In the genomic region with DNA sequence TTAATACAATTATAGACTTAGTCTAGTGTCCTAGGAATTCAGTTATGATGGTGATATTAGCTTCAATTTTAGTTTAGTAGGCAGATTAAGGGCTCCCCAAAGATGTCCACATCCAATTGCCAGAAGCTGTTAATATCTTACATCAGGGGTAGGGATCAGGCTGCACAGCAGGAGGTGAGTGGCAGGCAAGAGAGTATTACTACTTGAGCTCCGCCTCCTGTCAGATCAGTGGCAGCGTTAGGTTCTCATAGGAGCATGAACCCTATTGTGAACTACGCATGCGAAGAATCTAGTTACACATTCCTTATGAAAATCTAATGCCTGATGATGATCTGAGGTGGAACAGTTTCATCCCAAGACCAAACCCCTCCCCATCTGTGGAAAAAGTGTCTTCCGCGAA, we compare ENCODE assay signal across 24 cellular contexts. TPM values are rescaled to one million over a fixed set of nuclear protein-coding genes. Genes with fewer than 3 reads are reported as not detected.
A peak's percentile ranks its signal among the peaks of the same experiment; 100 is the strongest.
DNase-seq lines count a peak whose midpoint lies in the region; ATAC-seq, FAIRE-seq and TF ChIP-seq lines count a peak whose summit lies in the region.
"Had no signal": no experiment of that assay in that cellular context is flagged by ENCODE, and none has a peak within 500 bp of the region (broad histone marks: within the 10 kb centered on the region; RNA-seq: fewer than 3 reads in every experiment).

No MANE protein-coding gene starts in this region.

- H3K27ac Mint-ChIP-seq in neural progenitor cell = no peak overlapping the region
- H3K27ac Mint-ChIP-seq: B cell; CD4-positive, CD25-positive, alpha-beta regulatory T cell; CD8-positive, alpha-beta T cell; HFFc6 had no signal

- no peaks in the 10 kb centered on the region for H3K4me1 Mint-ChIP-seq in neural progenitor cell
- H3K4me1 Mint-ChIP-seq: B cell; CD4-positive, CD25-positive, alpha-beta regulatory T cell had no signal

- H3K36me3 ChIP-seq in K562 (ENCODE audit: control insufficient read depth, insufficient read depth, low read length) = no peaks in the 10 kb centered on the region
- no peaks in the 10 kb centered on the region for H3K36me3 ChIP-seq in neural progenitor cell
- H3K36me3 ChIP-seq: BLaER1, HAP-1 had no signal

- TF ChIP-seq POLR2A in K562 (conservative IDR thresholded peaks at IDR 0.05) = no peak

- H3K27me3 ChIP-seq in K562 (ENCODE audit: control insufficient read depth in 2 of 2, insufficient read depth in 2 of 2, low read length in 2 of 2) (no peaks in the 10 kb centered on the region), neural progenitor cell (no peaks in the 10 kb centered on the region)
- H3K27me3 ChIP-seq: BLaER1 had no signal

- H3K4me3 ChIP-seq in K562 (no peak overlapping the region), neural progenitor cell (no peak overlapping the region)
- H3K4me3 ChIP-seq: BLaER1, HAP-1 had no signal

- H3K27ac ChIP-seq in K562 (ENCODE audit: extremely low read depth, low read depth, low read length) (no peak overlapping the region), neural progenitor cell (no peak overlapping the region)
- H3K27ac ChIP-seq: BLaER1, C4-2B had no signal

- H3F3A ChIP-seq in neural progenitor cell (ENCODE audit: low read depth) = no peaks in the 10 kb centered on the region

- TF ChIP-seq RAD21 in K562 (CRISPR knock-in tag; conservative IDR thresholded peaks at IDR 0.05 in 1 of 2, IDR thresholded peaks at IDR 0.05 in 1 of 2) = no peak

- intact Hi-C loops in K562 (cut with micrococcal nuclease) = loop anchor here (10.0 kb wide), 1 partner anchor 330 kb away; no protein-coding TSS in a partner anchor

- no TSS peak for BruUV-seq in K562 (replicated peaks; lab: Mats Ljungman, UMichigan)

- no peak for TF ChIP-seq EP300 in K562 (IDR thresholded peaks at IDR 0.05; ENCODE audit: low read length)

- no peaks in the 10 kb centered on the region; a peak in 1 of 5 replicates for H3K4me1 ChIP-seq in K562 (replicated peaks in 1 of 2; ENCODE audit: control insufficient read depth in 2 of 2, insufficient read depth in 2 of 2, low read length in 2 of 2)
- H3K4me1 ChIP-seq in neural progenitor cell = no peaks in the 10 kb centered on the region
- H3K4me1 ChIP-seq: BLaER1, Caco-2, HAP-1 had no signal

- DNase-seq in NCI-H524 (lab: John Stamatoyannopoulos, UW) = peak; percentile 9 to 53
- peak; percentile 19 for DNase-seq in NCI-H69 (lab: John Stamatoyannopoulos, UW)
- peak in 1 of 4 experiments; percentile 31 for DNase-seq in K562 (ENCODE audit: extremely low read depth in 1 of 4, low spot score in 3 of 4)
- peak; percentile 39 for DNase-seq in neural progenitor cell (ENCODE audit: low spot score)
- DNase-seq in central memory CD4-positive, alpha-beta T cell = no peak
- no peak for DNase-seq in inferior parietal cortex (ENCODE audit: extremely low spot score)
- DNase-seq: Caco-2; CD4-positive, CD25-positive, alpha-beta regulatory T cell; CD8-positive, alpha-beta T cell; DMS153; DND-41; GOT3; HFFc6 had no signal

- no peak for FAIRE-seq in K562 (lab: Jason Lieb, UNC)
- FAIRE-seq: G401.6, GM12892, GM19239, H54 had no signal

- in situ Hi-C loops in K562 (cut with MboI) = no loop called here

- H3K9me1 ChIP-seq in K562 (ENCODE audit: control insufficient read depth, insufficient read depth, low read length) = no peaks in the 10 kb centered on the region

- POLR2A ChIA-PET in K562 (lab: Yijun Ruan, JAX) = no interaction called here

- H3K27me3 Mint-ChIP-seq in neural progenitor cell (ENCODE audit: insufficient read depth, low read depth) = no peaks in the 10 kb centered on the region

- TF ChIP-seq CTCF in K562 (IDR thresholded peaks at IDR 0.05 in 2 of 3, conservative IDR thresholded peaks at IDR 0.05 in 1 of 3; ENCODE audit: insufficient read depth in 2 of 3, low read depth in 1 of 3, low read length in 3 of 3) = no peak
- no peak for TF ChIP-seq CTCF in neural progenitor cell (IDR thresholded peaks at IDR 0.05)

- no peaks in the 10 kb centered on the region for H3K36me3 Mint-ChIP-seq in neural progenitor cell
- H3K36me3 Mint-ChIP-seq: CD4-positive, CD25-positive, alpha-beta regulatory T cell; CD8-positive, alpha-beta T cell had no signal

- no peaks in the 10 kb centered on the region for H3K9me3 Mint-ChIP-seq in neural progenitor cell
- H3K9me3 Mint-ChIP-seq: CD4-positive, CD25-positive, alpha-beta regulatory T cell; CD8-positive, alpha-beta T cell; HFFc6 had no signal

- 13% methylated on average over 5 of the region's 6 CpGs for WGBS in K562 (ENCODE audit: insufficient coverage, low coverage, missing lambda C conversion rate)

- H3K4me2 ChIP-seq in K562 (ENCODE audit: insufficient read depth, low read length) = no peak overlapping the region
- H3K4me2 ChIP-seq in neural progenitor cell = no peak overlapping the region
- H3K4me2 ChIP-seq: BLaER1 had no signal

- H4K20me1 ChIP-seq in K562 (replicated peaks; ENCODE audit: control insufficient read depth, insufficient read depth, low read length) (no peaks in the 10 kb centered on the region), neural progenitor cell (ENCODE audit: low read depth) (no peaks in the 10 kb centered on the region)
- H4K20me1 ChIP-seq: BLaER1 had no signal

- no peak overlapping the region for H3K9ac ChIP-seq in K562 (ENCODE audit: insufficient read depth in 1 of 2, low read depth in 2 of 2, low read length in 2 of 2)
- H3K9ac ChIP-seq in neural progenitor cell = no peak overlapping the region
- H3K9ac ChIP-seq: BLaER1 had no signal

- H3K9me3 ChIP-seq in K562 (replicated peaks; ENCODE audit: control insufficient read depth, insufficient read depth, low read depth, low read length) (no peaks in the 10 kb centered on the region), neural progenitor cell (ENCODE audit: low read depth) (no peaks in the 10 kb centered on the region)
- H3K9me3 ChIP-seq: BLaER1, Caco-2, HAP-1 had no signal

- H3K4me3 Mint-ChIP-seq in neural progenitor cell = no peak overlapping the region
- H3K4me3 Mint-ChIP-seq: B cell; CD4-positive, CD25-positive, alpha-beta regulatory T cell; CD8-positive, alpha-beta T cell; HFFc6 had no signal

- H2AFZ ChIP-seq in K562 (ENCODE audit: low read depth, low read length) (no peak overlapping the region), neural progenitor cell (replicated peaks) (no peak overlapping the region)

- ATAC-seq in K562 (peak; percentile 61; the same call in 2 of the 3 replicates), GM19452 (IDR thresholded peaks at IDR 0.05; ENCODE audit: unreplicated experiment) (no peak)
- ATAC-seq: CD8-positive, alpha-beta T cell had no signal

- H3K79me2 ChIP-seq in K562 (ENCODE audit: control insufficient read depth, insufficient read depth, low read length) (no peaks in the 10 kb centered on the region), neural progenitor cell (ENCODE audit: low read depth) (no peaks in the 10 kb centered on the region)

- CTCF ChIA-PET in K562 (lab: Yijun Ruan, JAX; ENCODE audit: low intra/inter-chr PET ratio) = no interaction called here

TF ChIP-seq in K562, 482 proteins besides CTCF, POLR2A, EP300 and RAD21 (continues in another document):
- no peak for TF ChIP-seq UBTF (IDR thresholded peaks at IDR 0.05; ENCODE audit: borderline replicate concordance in 1 of 2, low read depth in 2 of 2, low read length in 2 of 2)
- no peak for TF ChIP-seq ZNF347 (CRISPR knock-in tag; IDR thresholded peaks at IDR 0.05; ENCODE audit: low read depth)
- TF ChIP-seq EWSR1 (IDR thresholded peaks at IDR 0.05; ENCODE audit: borderline replicate concordance, low read depth, partially characterized antibody) = no peak
- no peak for TF ChIP-seq KDM2B (CRISPR knock-in tag; IDR thresholded peaks at IDR 0.05)

RNA-seq across cellular contexts. Expression of gene NYAP2, which starts 54.9 kb away (rescaled TPM):
- 0.07 and 0.16 TPM in 2 replicates for total RNA-seq in K562 (2011; cell fraction: chromatin; rRNA removed; ENCODE audit: low replicate concordance)
- total RNA-seq in K562 (2011; cell fraction: nucleolus; rRNA removed) = not detected in 2 replicates
- 0.07 and 0.08 TPM in 2 replicates for total RNA-seq in K562 (2011; cell fraction: nucleoplasm; rRNA removed)
- total RNA-seq in K562 (2014; rRNA removed) (0.04 TPM in 1 of 2 replicates, not detected in the other), K562 (2014; rRNA removed; fragmentation: Illumina TruSeq; extraction: Trizol) (0.04 and 0.10 TPM in 2 replicates), K562 (2015; rRNA removed; fragmentation: Illumina TruSeq; extraction: Trizol) (0.04 TPM in 2 replicates), K562 (2021) (0.04 TPM in 2 replicates), neural progenitor cell (ENCODE audit: low replicate concordance) (0.07 TPM in 1 of 2 replicates, not detected in the other)
- polyA plus RNA-seq in K562 (2011; rRNA removed) (0.01 and 0.03 TPM in 2 replicates), K562 (2014; fragmentation: Illumina TruSeq; extraction: Trizol) (0.04 TPM in 1 of 2 replicates, not detected in the other), K562 (2014; fragmentation: Nextera tagmentation; extraction: Ambion mirVana) (not detected), K562 (2014; rRNA removed) (0.03 and 0.08 TPM in 2 replicates)
- polyA plus RNA-seq in K562 (2011; cell fraction: cytosol; rRNA removed) = 0.01 TPM in 1 of 2 replicates, not detected in the other
- polyA plus RNA-seq in K562 (2011; cell fraction: nucleus; rRNA removed) = 0.08 and 0.17 TPM in 2 replicates
- polyA plus RNA-seq in K562 (2012) = 0.03 TPM in 2 replicates
- 0.11 TPM in 1 of 2 replicates, not detected in the other for polyA minus RNA-seq in K562 (2011; rRNA and poly(A)+ RNA removed)
- not detected in 2 replicates for polyA minus RNA-seq in K562 (2011; cell fraction: cytosol; rRNA and poly(A)+ RNA removed)
- polyA minus RNA-seq in K562 (2011; cell fraction: nucleus; rRNA and poly(A)+ RNA removed) = under 0.01 TPM in 1 of 2 replicates, not detected in the other
- total RNA-seq: A172; CD8-positive, alpha-beta T cell; HFFc6 had no signal
- polyA plus RNA-seq: AG04450; CD4-positive, CD25-positive, alpha-beta regulatory T cell had no signal

Comparison
In these comparisons a context has a peak if more than half of its experiments do, and no peak if none do; other contexts are left out.
1. DNase-seq: peak in NCI-H524 (2 of 2), NCI-H69 (single experiment) and neural progenitor cell (single experiment); none in central memory CD4-positive, alpha-beta T cell (single experiment) and inferior parietal cortex (single experiment).